In genomic region chr7:80428161-80429054, GRCh38 we compare ENCODE assay signal across 8 cellular contexts.
A peak's percentile ranks its signal among the peaks of the same experiment; 100 is the strongest.
DNase-seq lines count a peak whose midpoint lies in the region; TF ChIP-seq lines count a peak whose summit lies in the region.

No MANE protein-coding gene starts in this region.

- H3K9me3 ChIP-seq in tibial nerve = no peaks in the 10 kb centered on the region
- H3K9me3 ChIP-seq in CD8-positive, alpha-beta memory T cell (ENCODE audit: low read length) = no peaks in the 10 kb centered on the region

- H3K9me3 Mint-ChIP-seq in glutamatergic neuron (ENCODE audit: unreplicated experiment) = no peaks in the 10 kb centered on the region
- peaks cover 4 to 17% (median 10%) of the 10 kb centered on the region in 5 donors for H3K9me3 Mint-ChIP-seq in CD8-positive, alpha-beta memory T cell

- no peak overlapping the region for H3K27ac ChIP-seq in tibial nerve
- H3K27ac ChIP-seq in CD8-positive, alpha-beta memory T cell (ENCODE audit: low read depth, low read length) = no peak overlapping the region

- peaks cover 0 to 6% (median 0%) of the 10 kb centered on the region in 4 donors for H3K4me1 ChIP-seq in tibial nerve
- no peaks in the 10 kb centered on the region for H3K4me1 ChIP-seq in CD8-positive, alpha-beta memory T cell (ENCODE audit: insufficient read depth, low read length)

- peak; percentile 37 to 75 (median 59) for TF ChIP-seq CTCF in tibial nerve (IDR thresholded peaks at IDR 0.05)
- TF ChIP-seq CTCF in glutamatergic neuron (IDR thresholded peaks at IDR 0.05; ENCODE audit: partially characterized antibody, unreplicated experiment) = no peak

- WGBS in tibial nerve, 2 donors = 42 to 43% methylated on average over 9 of the region's 9 CpGs

- H3K36me3 Mint-ChIP-seq in glutamatergic neuron (ENCODE audit: unreplicated experiment) = no peaks in the 10 kb centered on the region
- no peaks in the 10 kb centered on the region for H3K36me3 Mint-ChIP-seq in CD8-positive, alpha-beta memory T cell

- POLR2A ChIA-PET in CD8-positive, alpha-beta memory T cell (lab: Charles Lee) = no interaction called here

- no peak overlapping the region for H3K4me3 Mint-ChIP-seq in glutamatergic neuron (ENCODE audit: unreplicated experiment)
- H3K4me3 Mint-ChIP-seq in CD8-positive, alpha-beta memory T cell = no peak overlapping the region

- CTCF ChIA-PET in CD8-positive, alpha-beta memory T cell (lab: Charles Lee) = no interaction called here

- no peak overlapping the region for H3K4me3 ChIP-seq in tibial nerve
- no peak overlapping the region for H3K4me3 ChIP-seq in CD8-positive, alpha-beta memory T cell (ENCODE audit: low read length)

- H3K27ac Mint-ChIP-seq in glutamatergic neuron (ENCODE audit: unreplicated experiment) = no peak overlapping the region
- H3K27ac Mint-ChIP-seq in CD8-positive, alpha-beta memory T cell = no peak overlapping the region

- TF ChIP-seq POLR2A in tibial nerve (IDR thresholded peaks at IDR 0.05) = no peak

- no peaks in the 10 kb centered on the region for H3K27me3 ChIP-seq in tibial nerve
- H3K27me3 ChIP-seq in CD8-positive, alpha-beta memory T cell (ENCODE audit: insufficient read depth, low read length, poor library complexity, severe bottlenecking) = no peaks in the 10 kb centered on the region

- TF ChIP-seq EP300 in tibial nerve (IDR thresholded peaks at IDR 0.05) = no peak

- no peaks in the 10 kb centered on the region for H3K36me3 ChIP-seq in tibial nerve
- H3K36me3 ChIP-seq in CD8-positive, alpha-beta memory T cell (ENCODE audit: insufficient read depth, low read length) = no peaks in the 10 kb centered on the region

- H3K4me1 Mint-ChIP-seq in glutamatergic neuron (ENCODE audit: low read depth, unreplicated experiment) = no peaks in the 10 kb centered on the region
- H3K4me1 Mint-ChIP-seq in CD8-positive, alpha-beta memory T cell = no peaks in the 10 kb centered on the region

- DNase-seq in AG20443 (ENCODE audit: low spot score) (peak; percentile 61), H4 (ENCODE audit: low spot score) (peak; percentile 83), NCI-H2107 treated with DMSO at 0.1 percent for 48 hours (lab: John Stamatoyannopoulos, UW; ENCODE audit: unreplicated experiment) (peak; percentile 64), astrocyte of the hippocampus (ENCODE audit: low read depth, low spot score) (peak; percentile 70), iPS-NIHi7 (ENCODE audit: extremely low spot score) (peak; percentile 58), tibial nerve (ENCODE audit: low spot score in 2 of 2) (peak in 1 of 2 donors; percentile 35), glutamatergic neuron (no peak)
- DNase-seq in CD8-positive, alpha-beta memory T cell = no peak

- no peaks in the 10 kb centered on the region for H3K27me3 Mint-ChIP-seq in glutamatergic neuron (ENCODE audit: unreplicated experiment)
- no peaks in the 10 kb centered on the region for H3K27me3 Mint-ChIP-seq in CD8-positive, alpha-beta memory T cell

Comparison
In these comparisons a context has a peak if more than half of its experiments do, and no peak if none do; other contexts are left out.
1. DNase-seq: peak in AG20443 (single experiment), H4 (single experiment), NCI-H2107 treated with DMSO at 0.1 percent for 48 hours (single experiment), astrocyte of the hippocampus (single experiment) and iPS-NIHi7 (single experiment); none in glutamatergic neuron (single experiment) and CD8-positive, alpha-beta memory T cell (0 of 5).